In genomic region chr6:16514249-16514648, GRCh38 we compare ENCODE assay signal across 8 cellular contexts.
DNase-seq lines count a peak whose midpoint lies in the region; ATAC-seq, FAIRE-seq and TF ChIP-seq lines count a peak whose summit lies in the region.

No MANE protein-coding gene starts in this region.

- H2BK15ac ChIP-seq in mesendoderm (replicated peaks; ENCODE audit: low read depth) = no peak overlapping the region

- ATAC-seq in HG02759 (IDR thresholded peaks at IDR 0.05; ENCODE audit: unreplicated experiment) (no peak), HG02884 (IDR thresholded peaks at IDR 0.05; ENCODE audit: unreplicated experiment) (no peak)

- no peak overlapping the region for H2BK5ac ChIP-seq in mesendoderm (ENCODE audit: low read length)

- no peaks in the 10 kb centered on the region for H3K27me3 ChIP-seq in mesendoderm (ENCODE audit: insufficient read depth, low read length, poor library complexity)

- no peaks in the 10 kb centered on the region for H3K79me1 ChIP-seq in mesendoderm (ENCODE audit: low read length)

- no peak for TF ChIP-seq POLR2A in H54 (IDR thresholded peaks at IDR 0.05; ENCODE audit: low read depth, low read length)

- no peak overlapping the region for H3K23ac ChIP-seq in mesendoderm (ENCODE audit: low read length)

- no peak overlapping the region for H2BK120ac ChIP-seq in mesendoderm (ENCODE audit: low read depth, low read length)

- H4K5ac ChIP-seq in mesendoderm (ENCODE audit: low read length) = no peak overlapping the region

- FAIRE-seq in H54 (lab: Jason Lieb, UNC) = peak; percentile 55

- no peak overlapping the region for H3K4me2 ChIP-seq in mesendoderm (ENCODE audit: low read length)

- peaks cover 73% of the 10 kb centered on the region for H3K36me3 Mint-ChIP-seq in dendritic cell treated with granulocyte-macrophage colony-stimulating factor and Interleukin-4, amounts not matched to agents 40 ng/mL and 50 ng/mL, for 4 days (ENCODE audit: low read depth)

- H3K4me3 Mint-ChIP-seq in dendritic cell treated with granulocyte-macrophage colony-stimulating factor and Interleukin-4, amounts not matched to agents 40 ng/mL and 50 ng/mL, for 4 days = no peak overlapping the region

- no peak overlapping the region for H3K4ac ChIP-seq in mesendoderm (ENCODE audit: low read depth, low read length)

- H3K9ac ChIP-seq in mesendoderm (ENCODE audit: low read length) = no peak overlapping the region

- H3K27ac ChIP-seq in mesendoderm (ENCODE audit: low read depth, low read length) = no peak overlapping the region

- no CpG with 5 or more reads among the region's 8 CpGs for WGBS in mesendoderm (ENCODE audit: extremely low coverage, insufficient coverage, low lambda C conversion rate)

- intact Hi-C loops in dendritic cell treated with granulocyte-macrophage colony-stimulating factor and Interleukin-4, amounts not matched to agents 40 ng/mL and 50 ng/mL, for 4 days (cut with micrococcal nuclease) = loop anchor here (5.0 to 10.0 kb wide), 2 partner anchors 71 to 248 kb away; partner anchors contain the start of gene ATXN1

- no peak overlapping the region for H3K4me3 ChIP-seq in mesendoderm (ENCODE audit: low read length)

- H3K27me3 Mint-ChIP-seq in dendritic cell treated with granulocyte-macrophage colony-stimulating factor and Interleukin-4, amounts not matched to agents 40 ng/mL and 50 ng/mL, for 4 days = no peaks in the 10 kb centered on the region

- H3K27ac Mint-ChIP-seq in dendritic cell treated with granulocyte-macrophage colony-stimulating factor and Interleukin-4, amounts not matched to agents 40 ng/mL and 50 ng/mL, for 4 days = peak overlapping the region; percentile 32

- no peak overlapping the region for H2AK5ac ChIP-seq in mesendoderm (ENCODE audit: low read length)

- H3K4me1 ChIP-seq in mesendoderm (ENCODE audit: control insufficient read depth, low read depth, low read length) = peaks cover 2% of the 10 kb centered on the region

- H3K79me2 ChIP-seq in mesendoderm (ENCODE audit: control insufficient read depth, insufficient read depth, low read length) = no peaks in the 10 kb centered on the region

- H3K9me3 Mint-ChIP-seq in dendritic cell treated with granulocyte-macrophage colony-stimulating factor and Interleukin-4, amounts not matched to agents 40 ng/mL and 50 ng/mL, for 4 days = no peaks in the 10 kb centered on the region

- H3K56ac ChIP-seq in mesendoderm (ENCODE audit: low read length) = no peak overlapping the region

- H3K36me3 ChIP-seq in mesendoderm (ENCODE audit: control insufficient read depth, insufficient read depth, low read length) = no peaks in the 10 kb centered on the region

- H3K4me1 Mint-ChIP-seq in dendritic cell treated with granulocyte-macrophage colony-stimulating factor and Interleukin-4, amounts not matched to agents 40 ng/mL and 50 ng/mL, for 4 days (ENCODE audit: low read depth) = peaks cover 79% of the 10 kb centered on the region

- DNase-seq in CD1c-positive myeloid dendritic cell (ENCODE audit: extremely low spot score) = peak; percentile 43
- DNase-seq in H54 (ENCODE audit: insufficient read length, low spot score) = peak; percentile 35
- DNase-seq in SW480 (ENCODE audit: low spot score) = peak; percentile 39
- peak; percentile 81 for DNase-seq in mesendoderm
- DNase-seq in NCI-H2107 treated with DMSO at 0.1 percent for 48 hours (lab: John Stamatoyannopoulos, UW; ENCODE audit: unreplicated experiment) = no peak

- H3K18ac ChIP-seq in mesendoderm (ENCODE audit: low read length) = no peak overlapping the region

- no peak overlapping the region for H4K8ac ChIP-seq in mesendoderm (ENCODE audit: low read depth, low read length)
